Comparison of ENCODE assay signal across 8 cellular contexts in genomic region chr3:52253314-52254260, GRCh38. TPM values are rescaled to one million over a fixed set of nuclear protein-coding genes. Genes with fewer than 3 reads are reported as not detected.
DNase-seq lines count a peak whose midpoint lies in the region; ATAC-seq and TF ChIP-seq lines count a peak whose summit lies in the region.

No MANE protein-coding gene starts in this region.

- POLR2A ChIA-PET in A673 (lab: Charles Lee; ENCODE audit: low non-redundant PET): no interaction called here

- intact Hi-C loops in activated T-helper 2 cell treated with anti-CD3 and anti-CD28 coated beads, Interferon-gamma antibody, Interleukin-2, Interleukin-4, amounts not matched to agents 10 μg/mL and 5 μg/mL and 100 μg/mL, durations not matched to agents 14 hours and 24 hours and 36 hours (cut with micrococcal nuclease): loop anchor here (1.0 kb wide), 3 partner anchors 12 to 24 kb away; no protein-coding TSS in a partner anchor
- intact Hi-C loops in A673 (cut with micrococcal nuclease; ENCODE audit: unreplicated experiment): no loop called here

- no peak overlapping the region for H2AFZ ChIP-seq in OCI-LY1 (ENCODE audit: low read length)

- H3K4me3 Mint-ChIP-seq in activated T-helper 2 cell treated with anti-CD3 and anti-CD28 coated beads, Interferon-gamma antibody, Interleukin-2, Interleukin-4, amounts not matched to agents 10 μg/mL and 5 μg/mL and 100 μg/mL, durations not matched to agents 14 hours and 24 hours and 36 hours (ENCODE audit: low read depth): peak overlapping the region; percentile 77

- H3K79me2 ChIP-seq in OCI-LY1 (ENCODE audit: insufficient read depth, low read length): no peaks in the 10 kb centered on the region

- peaks cover 69% of the 10 kb centered on the region for H3K4me1 Mint-ChIP-seq in activated T-helper 2 cell treated with anti-CD3 and anti-CD28 coated beads, Interferon-gamma antibody, Interleukin-2, Interleukin-4, amounts not matched to agents 10 μg/mL and 5 μg/mL and 100 μg/mL, durations not matched to agents 14 hours and 24 hours and 36 hours (ENCODE audit: low read depth)

- H3K4me2 ChIP-seq in OCI-LY1 (ENCODE audit: low read length): peak overlapping the region; percentile 48; the same call in 1 of the 2 replicates

- TF ChIP-seq CTCF in OCI-LY1 (IDR thresholded peaks at IDR 0.05; ENCODE audit: low read length) (no peak; the same call in 1 of the 2 replicates), A673 (conservative IDR thresholded peaks at IDR 0.05; ENCODE audit: low read depth, low read length) (no peak)

- H3K9me3 Mint-ChIP-seq in activated T-helper 2 cell treated with anti-CD3 and anti-CD28 coated beads, Interferon-gamma antibody, Interleukin-2, Interleukin-4, amounts not matched to agents 10 μg/mL and 5 μg/mL and 100 μg/mL, durations not matched to agents 14 hours and 24 hours and 36 hours: no peaks in the 10 kb centered on the region

- peaks cover 20% of the 10 kb centered on the region for H3K4me1 ChIP-seq in OCI-LY1 (ENCODE audit: insufficient read depth, low read length, severe bottlenecking)
- H3K4me1 ChIP-seq in A673 (ENCODE audit: insufficient read depth, low read length, poor library complexity, severe bottlenecking): no peaks in the 10 kb centered on the region

- no peaks in the 10 kb centered on the region for H3K27me3 Mint-ChIP-seq in activated T-helper 2 cell treated with anti-CD3 and anti-CD28 coated beads, Interferon-gamma antibody, Interleukin-2, Interleukin-4, amounts not matched to agents 10 μg/mL and 5 μg/mL and 100 μg/mL, durations not matched to agents 14 hours and 24 hours and 36 hours (ENCODE audit: low read depth)

- ATAC-seq in GM18499 (IDR thresholded peaks at IDR 0.05; ENCODE audit: insufficient read depth, unreplicated experiment) (peak; percentile 81), HG02798 (IDR thresholded peaks at IDR 0.05; ENCODE audit: poor library complexity, unreplicated experiment) (peak; percentile 95)

- H3F3A ChIP-seq in OCI-LY1 (ENCODE audit: insufficient read depth, low read length): no peaks in the 10 kb centered on the region

- H3K27me3 ChIP-seq in OCI-LY1 (ENCODE audit: insufficient read depth, low read length) (no peaks in the 10 kb centered on the region), A673 (replicated peaks; ENCODE audit: insufficient read depth, low read depth, low read length, poor library complexity) (no peaks in the 10 kb centered on the region)

- H3K9me2 ChIP-seq in OCI-LY1 (ENCODE audit: low read depth, low read length): no peaks in the 10 kb centered on the region

- peak overlapping the region; percentile 87 for H3K27ac ChIP-seq in OCI-LY1 (ENCODE audit: low read depth, low read length, poor library complexity, severe bottlenecking)
- H3K27ac ChIP-seq in A673 (ENCODE audit: low read depth, low read length, poor library complexity, severe bottlenecking): no peak overlapping the region

- peaks cover 89% of the 10 kb centered on the region for H3K36me3 ChIP-seq in OCI-LY1 (ENCODE audit: insufficient read depth, low read length)
- peaks cover 31% of the 10 kb centered on the region for H3K36me3 ChIP-seq in A673 (ENCODE audit: insufficient read depth, low read length, poor library complexity, severe bottlenecking)

- H3K27ac Mint-ChIP-seq in activated T-helper 2 cell treated with anti-CD3 and anti-CD28 coated beads, Interferon-gamma antibody, Interleukin-2, Interleukin-4, amounts not matched to agents 10 μg/mL and 5 μg/mL and 100 μg/mL, durations not matched to agents 14 hours and 24 hours and 36 hours: peak overlapping the region; percentile 98

- no peaks in the 10 kb centered on the region for H3K9me3 ChIP-seq in OCI-LY1 (ENCODE audit: low read length)
- H3K9me3 ChIP-seq in A673 (ENCODE audit: low read depth, low read length, poor library complexity, severe bottlenecking): no peaks in the 10 kb centered on the region

- no peak overlapping the region for H3K4me3 ChIP-seq in OCI-LY1 (ENCODE audit: low read depth, low read length, poor library complexity, severe bottlenecking)
- H3K4me3 ChIP-seq in A673 (ENCODE audit: low read depth, low read length, poor library complexity, severe bottlenecking): no peak overlapping the region

- DNase-seq in activated T-helper 2 cell treated with anti-CD3 and anti-CD28 coated beads, Interferon-gamma antibody, Interleukin-2, Interleukin-4, amounts not matched to agents 10 μg/mL and 5 μg/mL and 100 μg/mL, durations not matched to agents 14 hours and 24 hours and 36 hours (ENCODE audit: low spot score): peak; percentile 83
- DNase-seq in hippocampal formation (lab: John Stamatoyannopoulos, UW): peak; percentile 53 to 57
- DNase-seq in stimulated activated CD4-positive, alpha-beta T cell treated with anti-CD3 and anti-CD28 coated beads, TNF-alpha, amount 100 ng/mL, for 4 hours (ENCODE audit: low read depth in 3 of 3): peak in 2 of 3 experiments; percentile 70 to 79
- DNase-seq in kidney tubule cell (ENCODE audit: low spot score): no peak
- DNase-seq in A673 (ENCODE audit: low spot score): no peak

- peaks cover 84% of the 10 kb centered on the region for H3K36me3 Mint-ChIP-seq in activated T-helper 2 cell treated with anti-CD3 and anti-CD28 coated beads, Interferon-gamma antibody, Interleukin-2, Interleukin-4, amounts not matched to agents 10 μg/mL and 5 μg/mL and 100 μg/mL, durations not matched to agents 14 hours and 24 hours and 36 hours (ENCODE audit: low read depth)

- peak overlapping the region; percentile 31; the same call in 1 of the 2 replicates for H3K9ac ChIP-seq in OCI-LY1 (ENCODE audit: low read length)

- no TSS peak for BruUV-seq in A673 (replicated peaks; lab: Mats Ljungman, UMichigan)

- H4K20me1 ChIP-seq in OCI-LY1 (ENCODE audit: insufficient read depth, low read length): no peaks in the 10 kb centered on the region

- CTCF ChIA-PET in A673 (lab: Charles Lee): no interaction called here

RNA-seq across cellular contexts. Expression of gene PPM1M, which starts 8.0 kb away (rescaled TPM):
- 44.7 and 46.4 TPM in 2 replicates for total RNA-seq in activated T-helper 2 cell treated with anti-CD3 and anti-CD28 coated beads, Interferon-gamma antibody, Interleukin-2, Interleukin-4, amounts not matched to agents 10 μg/mL and 5 μg/mL and 100 μg/mL, durations not matched to agents 14 hours and 24 hours and 36 hours
- 3.6 and 5.8 TPM in 2 replicates for total RNA-seq in A673 (2021)

RNA-seq across cellular contexts. Expression of gene TWF2, which starts 14.6 kb away (rescaled TPM):
- total RNA-seq in activated T-helper 2 cell treated with anti-CD3 and anti-CD28 coated beads, Interferon-gamma antibody, Interleukin-2, Interleukin-4, amounts not matched to agents 10 μg/mL and 5 μg/mL and 100 μg/mL, durations not matched to agents 14 hours and 24 hours and 36 hours: 89.7 and 91.1 TPM in 2 replicates
- 18.3 and 21.0 TPM in 2 replicates for total RNA-seq in A673 (2021)

RNA-seq across cellular contexts. Expression of gene WDR82, which starts 24.9 kb away (rescaled TPM):
- total RNA-seq in activated T-helper 2 cell treated with anti-CD3 and anti-CD28 coated beads, Interferon-gamma antibody, Interleukin-2, Interleukin-4, amounts not matched to agents 10 μg/mL and 5 μg/mL and 100 μg/mL, durations not matched to agents 14 hours and 24 hours and 36 hours: 101 and 103 TPM in 2 replicates
- 50.1 and 54.3 TPM in 2 replicates for total RNA-seq in A673 (2021)

RNA-seq across cellular contexts. Expression of gene TLR9, which starts 28.1 kb away (rescaled TPM):
- total RNA-seq in activated T-helper 2 cell treated with anti-CD3 and anti-CD28 coated beads, Interferon-gamma antibody, Interleukin-2, Interleukin-4, amounts not matched to agents 10 μg/mL and 5 μg/mL and 100 μg/mL, durations not matched to agents 14 hours and 24 hours and 36 hours: 0.32 and 0.50 TPM in 2 replicates
- not detected in 2 replicates for total RNA-seq in A673 (2021)

RNA-seq across cellular contexts. Expression of gene GLYCTK, which starts 34.0 kb away (rescaled TPM):
- total RNA-seq in activated T-helper 2 cell treated with anti-CD3 and anti-CD28 coated beads, Interferon-gamma antibody, Interleukin-2, Interleukin-4, amounts not matched to agents 10 μg/mL and 5 μg/mL and 100 μg/mL, durations not matched to agents 14 hours and 24 hours and 36 hours: 16.6 and 16.8 TPM in 2 replicates
- 4.3 and 5.1 TPM in 2 replicates for total RNA-seq in A673 (2021)

Comparison
In these comparisons a context has a peak if more than half of its experiments do, and no peak if none do; other contexts are left out.
1. DNase-seq: peak in activated T-helper 2 cell treated with anti-CD3 and anti-CD28 coated beads, Interferon-gamma antibody, Interleukin-2, Interleukin-4, amounts not matched to agents 10 μg/mL and 5 μg/mL and 100 μg/mL, durations not matched to agents 14 hours and 24 hours and 36 hours (single experiment), hippocampal formation (2 of 2) and stimulated activated CD4-positive, alpha-beta T cell treated with anti-CD3 and anti-CD28 coated beads, TNF-alpha, amount 100 ng/mL, for 4 hours (2 of 3); none in kidney tubule cell (single experiment) and A673 (single experiment).